ENCODE assay signal across 8 cellular contexts in the genomic region with DNA sequence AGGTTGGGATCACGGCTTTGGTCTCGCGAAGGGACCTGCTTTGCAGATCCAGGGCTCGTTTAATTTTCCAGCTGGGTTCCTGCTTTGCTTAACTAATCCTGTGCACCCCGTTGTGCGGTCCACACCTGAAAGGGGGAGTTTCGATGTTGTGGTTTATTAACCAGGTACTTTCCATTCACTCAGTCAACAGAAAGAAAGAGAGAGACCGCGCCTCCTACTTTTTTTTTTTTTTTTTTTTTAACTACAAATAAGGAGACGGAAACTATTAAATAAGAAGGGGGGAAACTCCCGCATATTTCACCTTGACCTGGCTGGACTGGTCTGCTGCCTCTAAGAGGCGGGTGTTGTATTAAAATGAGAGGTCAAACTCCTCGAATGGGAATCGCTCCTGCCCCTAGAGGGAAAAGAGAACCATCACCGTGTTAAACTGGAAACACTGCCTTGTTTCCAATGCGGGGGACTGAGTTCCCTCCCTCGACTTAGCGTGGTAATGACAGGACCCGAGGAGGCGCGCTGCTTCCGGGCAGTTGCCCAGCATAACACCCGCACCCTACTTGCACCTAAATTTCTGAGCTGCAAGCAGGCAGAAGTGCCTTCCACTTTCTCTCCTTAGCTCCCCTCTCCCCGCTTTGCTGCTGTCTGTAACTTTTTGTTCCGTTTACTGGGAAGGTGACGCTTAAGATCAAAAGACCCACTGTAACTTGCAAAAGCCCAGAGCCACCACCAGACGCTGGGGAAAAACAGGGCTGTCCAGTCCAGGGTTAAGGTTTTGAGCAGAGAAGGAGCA. TPM values are rescaled to one million over a fixed set of nuclear protein-coding genes. Genes with fewer than 3 reads are reported as not detected.
DNase-seq lines count a peak whose midpoint lies in the region; ATAC-seq, FAIRE-seq and TF ChIP-seq lines count a peak whose summit lies in the region.

No MANE protein-coding gene starts in this region.

- H3K27me3 ChIP-seq in BLaER1 treated with 17β-estradiol and CSF1 and Interleukin-3, amounts not matched to agents 10 nM and 100 nM, result peaks cover 42 to 65% (median 59%) of the 10 kb centered on the region in 11 experiments

- H3K9ac ChIP-seq in BLaER1 treated with 17β-estradiol and CSF1 and Interleukin-3, amounts not matched to agents 10 nM and 100 nM, result peak overlapping the region; percentile 49 to 80 (median 76)

- H3K4me1 ChIP-seq in BLaER1 treated with 17β-estradiol and CSF1 and Interleukin-3, amounts not matched to agents 10 nM and 100 nM, result peaks cover 18 to 41% (median 23%) of the 10 kb centered on the region in 10 experiments

- peaks cover 40% of the 10 kb centered on the region for H3K27me3 Mint-ChIP-seq in activated T-cell treated with anti-CD3 and anti-CD28 coated beads, Interleukin-2, amount 50 U/mL, for 4 hours (ENCODE audit: low read depth)
- H3K27me3 Mint-ChIP-seq in nephron progenitor cell (ENCODE audit: low read depth, poor library complexity), result no peaks in the 10 kb centered on the region

- H4K20me1 ChIP-seq in BLaER1 treated with 17β-estradiol and CSF1 and Interleukin-3, amounts not matched to agents 10 nM and 100 nM, result peaks cover 0 to 14% (median 0%) of the 10 kb centered on the region in 11 experiments; a peak in 4 of 22 replicates

- peak; percentile 36 for TF ChIP-seq CTCF in nephron progenitor cell (IDR thresholded peaks at IDR 0.05)

- no peaks in the 10 kb centered on the region for H3K36me3 ChIP-seq in BLaER1 treated with 17β-estradiol and CSF1 and Interleukin-3, amounts not matched to agents 10 nM and 100 nM

- no peaks in the 10 kb centered on the region for H3K9me3 Mint-ChIP-seq in activated T-cell treated with anti-CD3 and anti-CD28 coated beads, Interleukin-2, amount 50 U/mL, for 4 hours
- no peaks in the 10 kb centered on the region for H3K9me3 Mint-ChIP-seq in nephron progenitor cell

- peak overlapping the region; percentile 56 to 73 (median 66) for H3K4me3 ChIP-seq in BLaER1 treated with 17β-estradiol and CSF1 and Interleukin-3, amounts not matched to agents 10 nM and 100 nM

- H3K27ac ChIP-seq in BLaER1 treated with 17β-estradiol and CSF1 and Interleukin-3, amounts not matched to agents 10 nM and 100 nM, result peak overlapping the region in 8 of 11 experiments; percentile 4 to 71 (median 60); a peak in 12 of 22 replicates

- H3K4me3 Mint-ChIP-seq in activated T-cell treated with anti-CD3 and anti-CD28 coated beads, Interleukin-2, amount 50 U/mL, for 4 hours, result peak overlapping the region; percentile 76
- H3K4me3 Mint-ChIP-seq in nephron progenitor cell, result peak overlapping the region; percentile 97

- H3K4me1 Mint-ChIP-seq in activated T-cell treated with anti-CD3 and anti-CD28 coated beads, Interleukin-2, amount 50 U/mL, for 4 hours (ENCODE audit: low read depth), result peaks cover 19% of the 10 kb centered on the region
- H3K4me1 Mint-ChIP-seq in nephron progenitor cell, result peaks cover 38% of the 10 kb centered on the region

- DNase-seq in NCI-H2081 treated with DMSO at 0.1 percent for 48 hours (lab: John Stamatoyannopoulos, UW) (peak; percentile 44), frontal cortex (ENCODE audit: low spot score in 2 of 2) (peak; percentile 58 to 61), nephron progenitor cell (peak; percentile 60), OCI-M2 (lab: John Stamatoyannopoulos, UW; ENCODE audit: unreplicated experiment) (no peak)
- no peak for DNase-seq in activated T-cell treated with anti-CD3 and anti-CD28 coated beads, Interleukin-2, amount 50 U/mL, for 4 hours

- ATAC-seq in GM18858 (IDR thresholded peaks at IDR 0.05; ENCODE audit: unreplicated experiment), result peak; percentile 37
- ATAC-seq in HG02973 (IDR thresholded peaks at IDR 0.05; ENCODE audit: unreplicated experiment), result peak; percentile 36
- ATAC-seq in activated T-cell treated with anti-CD3 and anti-CD28 coated beads, Interleukin-2, amount 50 U/mL, for 4 hours, result no peak

- no peak for FAIRE-seq in frontal cortex (lab: Jason Lieb, UNC)

- no peaks in the 10 kb centered on the region for H3K36me3 Mint-ChIP-seq in activated T-cell treated with anti-CD3 and anti-CD28 coated beads, Interleukin-2, amount 50 U/mL, for 4 hours (ENCODE audit: insufficient read depth)
- H3K36me3 Mint-ChIP-seq in nephron progenitor cell (ENCODE audit: low read depth), result no peaks in the 10 kb centered on the region

- H3K9me3 ChIP-seq in BLaER1 treated with 17β-estradiol and CSF1 and Interleukin-3, amounts not matched to agents 10 nM and 100 nM (replicated peaks in 1 of 11), result no peaks in the 10 kb centered on the region

- H3K4me2 ChIP-seq in BLaER1 treated with 17β-estradiol and CSF1 and Interleukin-3, amounts not matched to agents 10 nM and 100 nM, result peak overlapping the region; percentile 85 to 100 (median 98)

- H3K27ac Mint-ChIP-seq in nephron progenitor cell, result peak overlapping the region; percentile 100

RNA-seq across cellular contexts. Expression of gene ITGB8, which starts 1.1 kb away (rescaled TPM):
- under 1 TPM; 0.10 to 0.19 (median 0.11) TPM for total RNA-seq in activated T-cell treated with anti-CD3 and anti-CD28 coated beads, Interleukin-2, amount 50 U/mL, for 4 hours
- 66.9 TPM for total RNA-seq in frontal cortex

Comparison
In these comparisons a context has a peak if more than half of its experiments do, and no peak if none do; other contexts are left out.
1. ATAC-seq: peak in GM18858 (single experiment) and HG02973 (single experiment); none in activated T-cell treated with anti-CD3 and anti-CD28 coated beads, Interleukin-2, amount 50 U/mL, for 4 hours (0 of 2).
2. DNase-seq: peak in NCI-H2081 treated with DMSO at 0.1 percent for 48 hours (single experiment), frontal cortex (2 of 2) and nephron progenitor cell (single experiment); none in activated T-cell treated with anti-CD3 and anti-CD28 coated beads, Interleukin-2, amount 50 U/mL, for 4 hours (single experiment) and OCI-M2 (single experiment).
3. RNA of gene ITGB8, which starts 1.1 kb away (total RNA-seq): 66.9 TPM in frontal cortex (single experiment); 0.10 to 0.19 TPM in activated T-cell treated with anti-CD3 and anti-CD28 coated beads, Interleukin-2, amount 50 U/mL, for 4 hours; every median in the first group is over 10 times any median in the second.